ENCODE assay signal across 14 cellular contexts in genomic region chr19:12969292-12969988, GRCh38. TPM values are rescaled to one million over a fixed set of nuclear protein-coding genes. Genes with fewer than 3 reads are reported as not detected.
DNase-seq lines count a peak whose midpoint lies in the region; ATAC-seq lines count a peak whose summit lies in the region.
"Had no signal": no experiment of that assay in that cellular context is flagged by ENCODE, and none has a peak within 500 bp of the region (broad histone marks: within the 10 kb centered on the region; RNA-seq: fewer than 3 reads in every experiment).

A gene with protein sequence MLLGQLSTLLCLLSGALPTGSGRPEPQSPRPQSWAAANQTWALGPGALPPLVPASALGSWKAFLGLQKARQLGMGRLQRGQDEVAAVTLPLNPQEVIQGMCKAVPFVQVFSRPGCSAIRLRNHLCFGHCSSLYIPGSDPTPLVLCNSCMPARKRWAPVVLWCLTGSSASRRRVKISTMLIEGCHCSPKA (plus strand): TSS chr19:12969576. CDS start chr19:12969661, 85 bp downstream.

- peak within 1 kb of the TSS in 1 of 2 donors; percentile 35 for H3K4me3 ChIP-seq in stomach smooth muscle (ENCODE audit: low read length in 2 of 2)

- peak within 1 kb of the TSS; percentile 24 to 64 for H3K9ac ChIP-seq in stomach smooth muscle (ENCODE audit: low read length in 2 of 2)

- no peaks in the 10 kb centered on the region for H3K27me3 ChIP-seq in stomach smooth muscle (ENCODE audit: control insufficient read depth in 1 of 2, insufficient read depth in 2 of 2, low read length in 2 of 2)

- H3K9me3 ChIP-seq in stomach smooth muscle (ENCODE audit: control insufficient read depth in 2 of 2, low read length in 2 of 2), result no peaks in the 10 kb centered on the region

- peaks cover 14% of the 10 kb centered on the region for H3K4me1 ChIP-seq in stomach smooth muscle (ENCODE audit: control insufficient read depth, insufficient read depth, low read length)

- no peaks in the 10 kb centered on the region for H3K36me3 ChIP-seq in stomach smooth muscle (ENCODE audit: control insufficient read depth in 2 of 2, insufficient read depth in 2 of 2, low read length in 2 of 2)

- peak; percentile 77 for ATAC-seq in left ventricle myocardium superior
- no peak for ATAC-seq in HG02973 (IDR thresholded peaks at IDR 0.05; ENCODE audit: unreplicated experiment)
- ATAC-seq: activated naive CD4-positive, alpha-beta T cell treated with anti-CD3 and anti-CD28 coated beads, Interleukin-2, amount 50 U/mL, for 72 hours; HCT116 had no signal

- peak within 1 kb of the TSS; percentile 69 for H3K27ac ChIP-seq in stomach smooth muscle (ENCODE audit: low read length)

- intact Hi-C loops in left ventricle myocardium superior (cut with micrococcal nuclease), result no loop called here

- DNase-seq in NCI-H1694 treated with DMSO at 0.1 percent for 48 hours (lab: John Stamatoyannopoulos, UW) (peak; percentile 54), anterior cingulate cortex (lab: John Stamatoyannopoulos, UW) (peak in 46 of 58 donors; percentile 12 to 74 (median 52)), left ventricle myocardium superior (peak; percentile 78), SIG-M5 (lab: John Stamatoyannopoulos, UW) (no peak), SW 1271 (lab: John Stamatoyannopoulos, UW) (no peak)
- DNase-seq: activated CD4-positive, alpha-beta memory T cell treated with anti-CD3 and anti-CD28 coated beads, Interleukin-2, amount 10 ng/mL, durations not matched to agents 7 days and 5 days; effector CD4-positive, alpha-beta T cell; NCI-H774; T-helper 1 cell had no signal

RNA-seq across cellular contexts. Expression of the gene that starts here (rescaled TPM):
- 11.2 TPM for total RNA-seq in left ventricle myocardium superior
- total RNA-seq: LHCN-M2 had no signal

Comparison
In these comparisons a context has a peak if more than half of its experiments do, and no peak if none do; other contexts are left out.
1. DNase-seq: peak in NCI-H1694 treated with DMSO at 0.1 percent for 48 hours (single experiment), anterior cingulate cortex (46 of 58) and left ventricle myocardium superior (single experiment); none in SIG-M5 (single experiment) and SW 1271 (0 of 2).